ENCODE assay signal across 8 cellular contexts in the genomic region with DNA sequence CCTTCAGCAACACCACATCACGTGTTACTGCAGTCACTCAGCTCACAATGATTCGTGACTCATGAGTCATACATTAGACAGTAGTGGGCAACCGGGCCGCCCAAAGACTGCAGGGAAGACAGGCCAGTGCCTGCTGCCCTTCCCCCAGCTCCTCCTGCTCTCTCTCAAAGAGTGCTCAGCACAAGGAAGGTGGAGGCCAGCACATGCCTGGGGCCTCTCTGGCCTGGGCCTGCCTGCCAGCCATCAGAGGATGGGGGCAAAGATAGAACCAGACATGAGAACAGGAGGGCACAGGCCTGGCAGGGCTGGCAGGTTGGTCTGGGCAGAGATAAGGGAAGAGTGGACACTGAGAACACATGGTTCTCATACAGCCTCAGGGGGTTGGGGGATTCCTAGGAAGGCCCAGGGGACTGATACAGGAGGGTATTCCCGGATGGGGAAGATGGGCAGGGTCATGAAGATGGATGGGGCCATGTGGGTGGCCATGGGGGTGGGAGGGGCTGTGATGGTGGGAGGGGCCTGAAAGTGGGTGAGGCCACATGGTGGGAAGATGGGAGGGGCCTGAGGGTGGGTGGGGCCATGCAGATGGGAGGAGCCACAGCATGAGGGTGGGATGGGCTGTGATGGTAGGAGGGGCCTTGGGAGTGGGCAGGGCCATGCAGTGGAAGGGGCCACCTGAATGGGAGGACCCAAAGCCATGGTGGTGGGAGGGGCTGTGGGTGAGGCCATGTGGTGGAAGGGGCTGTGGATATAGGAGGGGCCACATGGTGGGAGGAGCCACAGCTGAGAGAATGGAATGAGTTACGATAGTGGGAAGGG. TPM values are rescaled to one million over a fixed set of nuclear protein-coding genes. Genes with fewer than 3 reads are reported as not detected.
DNase-seq lines count a peak whose midpoint lies in the region; ATAC-seq, FAIRE-seq and TF ChIP-seq lines count a peak whose summit lies in the region.

No MANE protein-coding gene starts in this region.

- BruUV-seq in endothelial cell of umbilical vein (replicated peaks; lab: Mats Ljungman, UMichigan), result no TSS peak

- no peaks in the 10 kb centered on the region for H3K9me1 ChIP-seq in endothelial cell of umbilical vein (replicated peaks; ENCODE audit: control insufficient read depth, extremely low read depth, insufficient read depth, low read length)

- whole genome bisulfite sequencing in pancreas, 2 donors, result 74 to 85% methylated on average over 6 of the region's 6 CpGs
- WGBS in stomach, 5 donors, result 49 to 86% (median 74%) methylated on average over 6 of the region's 6 CpGs
- WGBS in esophagus muscularis mucosa, result 58% methylated on average over 6 of the region's 6 CpGs
- 63 to 66% (median 65%) methylated on average over 6 of the region's 6 CpGs for WGBS in ovary, 3 donors

- no peaks in the 10 kb centered on the region for H3K27me3 ChIP-seq in BJ (ENCODE audit: control insufficient read depth, insufficient read depth, low read length)
- H3K27me3 ChIP-seq in RWPE2 (ENCODE audit: insufficient read depth, poor library complexity, severe bottlenecking), result no peaks in the 10 kb centered on the region
- no peaks in the 10 kb centered on the region for H3K27me3 ChIP-seq in endothelial cell of umbilical vein (ENCODE audit: control insufficient read depth in 2 of 2, insufficient read depth in 2 of 2, low read length in 2 of 2)
- H3K27me3 ChIP-seq in pancreas, result no peaks in the 10 kb centered on the region
- H3K27me3 ChIP-seq in stomach, result no peaks in the 10 kb centered on the region
- H3K27me3 ChIP-seq in esophagus muscularis mucosa, result no peaks in the 10 kb centered on the region
- no peaks in the 10 kb centered on the region for H3K27me3 ChIP-seq in ovary

- POLR2A ChIA-PET in BJ (lab: Charles Lee) (interaction anchor here (0.5 kb wide), 1 partner anchor 20 kb away, joined by 4 read pairs; no protein-coding TSS in a partner anchor), endothelial cell of umbilical vein (lab: Charles Lee) (interaction anchor here (0.6 to 0.9 kb wide), 2 partner anchors 204 to 365 kb away, joined by 3 to 9 read pairs; a partner anchor contains a TSS)

- CTCF ChIA-PET in BJ (lab: Yijun Ruan, JAX), result interaction anchor here (1.0 to 3.7 kb wide), 2 partner anchors 98 to 142 kb away, joined by 3 to 16 read pairs; no protein-coding TSS in a partner anchor
- CTCF ChIA-PET in endothelial cell of umbilical vein (lab: Charles Lee), result interaction anchor here (0.5 to 1.4 kb wide), 8 partner anchors 9 to 188 kb away, joined by 3 to 7 read pairs (median 4); no protein-coding TSS in a partner anchor

- TF ChIP-seq EP300 in stomach (IDR thresholded peaks at IDR 0.05), result no peak
- TF ChIP-seq EP300 in esophagus muscularis mucosa (IDR thresholded peaks at IDR 0.05), result no peak
- no peak for TF ChIP-seq EP300 in ovary (IDR thresholded peaks at IDR 0.05)

- intact Hi-C loops in endothelial cell of umbilical vein (cut with micrococcal nuclease), result loop anchor here (1.0 kb wide), 1 partner anchor 36 kb away; no protein-coding TSS in a partner anchor
- intact Hi-C loops in pancreas (cut with DNase I), result no loop called here
- intact Hi-C loops in stomach (cut with DNase I; ENCODE audit: low total_unique reads), result no loop called here
- intact Hi-C loops in esophagus muscularis mucosa (cut with DNase I), result no loop called here
- intact Hi-C loops in ovary (cut with DNase I), result no loop called here

- dilution Hi-C loops in endothelial cell of umbilical vein (cut with MboI; ENCODE audit: extremely low pct_ligation_motif_present, low sequenced_read_pairs), result no loop called here

- H2AFZ ChIP-seq in endothelial cell of umbilical vein (ENCODE audit: low read depth, low read length), result peak overlapping the region; percentile 2

- no peaks in the 10 kb centered on the region for H3K9me3 ChIP-seq in RWPE2 (ENCODE audit: severe bottlenecking)
- no peaks in the 10 kb centered on the region for H3K9me3 ChIP-seq in endothelial cell of umbilical vein (replicated peaks; ENCODE audit: control insufficient read depth, insufficient read depth, low read length)
- no peaks in the 10 kb centered on the region for H3K9me3 ChIP-seq in pancreas
- H3K9me3 ChIP-seq in stomach, result no peaks in the 10 kb centered on the region
- H3K9me3 ChIP-seq in esophagus muscularis mucosa, result no peaks in the 10 kb centered on the region
- H3K9me3 ChIP-seq in ovary, result no peaks in the 10 kb centered on the region

- peaks cover 47% of the 10 kb centered on the region for H3K36me3 ChIP-seq in BJ (ENCODE audit: control insufficient read depth, insufficient read depth, low read length)
- peaks cover 65% of the 10 kb centered on the region for H3K36me3 ChIP-seq in RWPE2 (ENCODE audit: low read depth)
- peaks cover 0 to 28% of the 10 kb centered on the region in 2 experiments for H3K36me3 ChIP-seq in endothelial cell of umbilical vein (ENCODE audit: control insufficient read depth in 2 of 2, extremely low read depth in 1 of 2, insufficient read depth in 2 of 2, low read length in 2 of 2)
- H3K36me3 ChIP-seq in pancreas, result peaks cover 2 to 31% (median 26%) of the 10 kb centered on the region in 3 donors
- peaks cover 39 to 100% (median 87%) of the 10 kb centered on the region in 4 donors for H3K36me3 ChIP-seq in stomach
- peaks cover 14 to 100% (median 93%) of the 10 kb centered on the region in 4 donors for H3K36me3 ChIP-seq in esophagus muscularis mucosa
- H3K36me3 ChIP-seq in ovary, result no peaks in the 10 kb centered on the region

- peak; percentile 76 for ATAC-seq in RWPE2 (ENCODE audit: low read depth)
- ATAC-seq in pancreas, result peak; percentile 30 to 40 (median 34)

- no peak overlapping the region for H3K9ac ChIP-seq in endothelial cell of umbilical vein (replicated peaks; ENCODE audit: extremely low read depth, insufficient read depth, low read length)

- H3K4me1 ChIP-seq in RWPE2 (ENCODE audit: insufficient read depth, poor library complexity, severe bottlenecking) (peaks cover 7% of the 10 kb centered on the region), endothelial cell of umbilical vein (ENCODE audit: control insufficient read depth, extremely low read depth, insufficient read depth, low read length) (peaks cover 4% of the 10 kb centered on the region), pancreas (no peaks in the 10 kb centered on the region), stomach (peaks cover 0 to 8% (median 0%) of the 10 kb centered on the region in 4 donors), esophagus muscularis mucosa (peaks cover 0 to 5% (median 2%) of the 10 kb centered on the region in 4 donors), ovary (ENCODE audit: insufficient read depth) (no peaks in the 10 kb centered on the region)

- H3K4me3 ChIP-seq in BJ (ENCODE audit: low read depth, low read length) (no peak overlapping the region), RWPE2 (ENCODE audit: severe bottlenecking) (no peak overlapping the region), endothelial cell of umbilical vein (replicated peaks in 1 of 3; ENCODE audit: insufficient read depth in 1 of 3, low read depth in 1 of 3, low read length in 3 of 3) (no peak overlapping the region), pancreas (no peak overlapping the region), stomach (no peak overlapping the region), esophagus muscularis mucosa (no peak overlapping the region), ovary (no peak overlapping the region)

- DNase-seq in BJ (ENCODE audit: low read depth) (peak; percentile 35), GM19238 (ENCODE audit: insufficient read length, low spot score) (peak; percentile 28), RWPE2 (ENCODE audit: low spot score) (peak; percentile 94), endothelial cell of umbilical vein (ENCODE audit: low read depth, low spot score) (peak; percentile 71), pancreas (peak in 2 of 6 donors; percentile 44 to 47), stomach (no peak), esophagus muscularis mucosa (ENCODE audit: extremely low spot score) (no peak), ovary (no peak)

- H3K4me2 ChIP-seq in endothelial cell of umbilical vein (ENCODE audit: insufficient read depth, low read length), result no peak overlapping the region

- H4K20me1 ChIP-seq in endothelial cell of umbilical vein (replicated peaks; ENCODE audit: control insufficient read depth, extremely low read depth, insufficient read depth, low read length), result no peaks in the 10 kb centered on the region

- TF ChIP-seq CTCF in BJ (IDR thresholded peaks at IDR 0.05; ENCODE audit: insufficient read depth, low read depth, low read length) (no peak), RWPE2 (IDR thresholded peaks at IDR 0.05; ENCODE audit: poor library complexity, severe bottlenecking) (no peak), endothelial cell of umbilical vein (IDR thresholded peaks at IDR 0.05; ENCODE audit: extremely low read depth in 1 of 2, insufficient read depth in 1 of 2, low read depth in 1 of 2, low read length in 2 of 2) (no peak), pancreas (IDR thresholded peaks at IDR 0.05) (no peak), stomach (IDR thresholded peaks at IDR 0.05) (no peak), esophagus muscularis mucosa (IDR thresholded peaks at IDR 0.05) (no peak), ovary (IDR thresholded peaks at IDR 0.05) (no peak)

- FAIRE-seq in endothelial cell of umbilical vein (lab: Jason Lieb, UNC) (peak; percentile 94), pancreas (lab: Jason Lieb, UNC) (no peak)

- H3K27ac ChIP-seq in RWPE2 (ENCODE audit: poor library complexity, severe bottlenecking) (peak overlapping the region; percentile 75), endothelial cell of umbilical vein (ENCODE audit: insufficient read depth, low read depth, low read length) (peak overlapping the region; percentile 56), pancreas (no peak overlapping the region), stomach (peak overlapping the region in 1 of 5 donors; percentile 4), esophagus muscularis mucosa (replicated peaks in 1 of 4) (no peak overlapping the region), ovary (no peak overlapping the region)

- H3K79me2 ChIP-seq in endothelial cell of umbilical vein (ENCODE audit: control insufficient read depth, insufficient read depth, low read length), result no peaks in the 10 kb centered on the region

- TF ChIP-seq POLR2A in endothelial cell of umbilical vein (IDR thresholded peaks at IDR 0.05; ENCODE audit: low read depth, low read length), result no peak
- no peak for TF ChIP-seq POLR2A in stomach (IDR thresholded peaks at IDR 0.05)
- TF ChIP-seq POLR2A in esophagus muscularis mucosa (IDR thresholded peaks at IDR 0.05; ENCODE audit: low read depth), result no peak
- TF ChIP-seq POLR2A in ovary (IDR thresholded peaks at IDR 0.05), result no peak

RNA-seq across cellular contexts. Expression of a gene that starts 29.0 kb away (rescaled TPM):
- polyA plus RNA-seq in BJ (2011; rRNA removed), result 14.3 and 28.1 TPM in 2 replicates
- polyA minus RNA-seq in BJ (2011; rRNA and poly(A)+ RNA removed), result 10.5 and 13.9 TPM in 2 replicates
- total RNA-seq in endothelial cell of umbilical vein, result 25.9 and 28.6 TPM in 2 replicates
- 35.9 and 43.9 TPM in 2 replicates for polyA plus RNA-seq in endothelial cell of umbilical vein
- 22.3 and 27.0 TPM in 2 replicates for polyA plus RNA-seq in endothelial cell of umbilical vein (2011; cell fraction: cytosol; rRNA removed)
- 67.0 and 78.1 TPM in 2 replicates for polyA plus RNA-seq in endothelial cell of umbilical vein (2011; cell fraction: nucleus; rRNA removed)
- polyA plus RNA-seq in endothelial cell of umbilical vein (2012), result 27.9 and 31.0 TPM in 2 replicates
- polyA minus RNA-seq in endothelial cell of umbilical vein, result 28.0 and 28.7 TPM in 2 replicates
- polyA minus RNA-seq in endothelial cell of umbilical vein (2011; cell fraction: cytosol; rRNA and poly(A)+ RNA removed), result 22.4 TPM
- 18.2 and 25.9 TPM in 2 replicates for polyA minus RNA-seq in endothelial cell of umbilical vein (2011; cell fraction: nucleus; rRNA and poly(A)+ RNA removed)
- total RNA-seq in pancreas, result 10 to 100 TPM in 4 of 6 donors, 1 to 10 TPM in 2; 7.8 to 14.5 (median 11.0) TPM
- polyA plus RNA-seq in pancreas, result 10 to 100 TPM; 14.1 to 17.0 TPM
- 10 to 100 TPM in 4 of 5 donors, 1 to 10 TPM in 1; 6.7 to 58.5 (median 25.7) TPM for total RNA-seq in stomach
- 10 to 100 TPM; 12.7 to 13.5 (median 13.3) TPM for polyA plus RNA-seq in stomach
- 10 to 100 TPM; 10.4 to 16.9 (median 15.3) TPM for total RNA-seq in esophagus muscularis mucosa
- total RNA-seq in ovary, result 10 to 100 TPM in 5 of 7 donors, 1 to 10 TPM in 2; 7.7 to 20.2 (median 14.9) TPM
- 10 to 100 TPM in 1 of 2 donors, 1 to 10 TPM in 1; 3.4 to 11.0 TPM for polyA plus RNA-seq in ovary

RNA-seq across cellular contexts. Expression of a gene that starts 37.7 kb away (rescaled TPM):
- polyA plus RNA-seq in BJ (2011; rRNA removed) (35.3 and 60.5 TPM in 2 replicates), endothelial cell of umbilical vein (36.3 and 38.1 TPM in 2 replicates), pancreas (100 to 1,000 TPM; 277 to 284 TPM), stomach (10 to 100 TPM; 21.1 to 46.6 (median 22.1) TPM), ovary (10 to 100 TPM in 1 of 2 donors, 1 to 10 TPM in 1; 4.6 to 16.0 TPM)
- 48.8 and 71.7 TPM in 2 replicates for polyA minus RNA-seq in BJ (2011; rRNA and poly(A)+ RNA removed)
- total RNA-seq in endothelial cell of umbilical vein (56.7 and 62.2 TPM in 2 replicates), pancreas (10 to 100 TPM; 33.8 to 71.0 (median 60.5) TPM), stomach (100 to 1,000 TPM in 1 of 5 donors, 10 to 100 TPM in 3, 1 to 10 TPM in 1; 2.3 to 249 (median 40.0) TPM), esophagus muscularis mucosa (10 to 100 TPM; 28.2 to 76.8 (median 46.6) TPM), ovary (10 to 100 TPM; 21.3 to 54.0 (median 37.5) TPM)
- polyA plus RNA-seq in endothelial cell of umbilical vein (2011; cell fraction: cytosol; rRNA removed), result 27.7 and 43.4 TPM in 2 replicates
- 93.6 and 104 TPM in 2 replicates for polyA plus RNA-seq in endothelial cell of umbilical vein (2011; cell fraction: nucleus; rRNA removed)
- polyA plus RNA-seq in endothelial cell of umbilical vein (2012), result 31.9 and 37.4 TPM in 2 replicates
- 45.8 and 50.4 TPM in 2 replicates for polyA minus RNA-seq in endothelial cell of umbilical vein
- polyA minus RNA-seq in endothelial cell of umbilical vein (2011; cell fraction: cytosol; rRNA and poly(A)+ RNA removed), result 55.7 TPM
- 42.3 and 60.9 TPM in 2 replicates for polyA minus RNA-seq in endothelial cell of umbilical vein (2011; cell fraction: nucleus; rRNA and poly(A)+ RNA removed)

Comparison
In these comparisons a context has a peak if more than half of its experiments do, and no peak if none do; other contexts are left out.
1. DNase-seq: peak in BJ (single experiment), GM19238 (single experiment), RWPE2 (single experiment) and endothelial cell of umbilical vein (single experiment); none in stomach (single experiment), esophagus muscularis mucosa (single experiment) and ovary (0 of 5).
2. H3K27ac ChIP-seq: peak in RWPE2 (single experiment) and endothelial cell of umbilical vein (single experiment); none in pancreas (0 of 4), esophagus muscularis mucosa (0 of 4) and ovary (0 of 2).